ENCODE assay signal across 8 cellular contexts in genomic region chr14:85531594-85532391, GRCh38. TPM values are rescaled to one million over a fixed set of nuclear protein-coding genes. Genes with fewer than 3 reads are reported as not detected.
DNase-seq lines count a peak whose midpoint lies in the region; ATAC-seq and TF ChIP-seq lines count a peak whose summit lies in the region.

No MANE protein-coding gene starts in this region.

- TF ChIP-seq CTCF in HFF-Myc (IDR thresholded peaks at IDR 0.05; ENCODE audit: low read depth, low read length, missing control alignments) (peak; percentile 44), fibroblast of lung (conservative IDR thresholded peaks at IDR 0.05 in 1 of 2, IDR thresholded peaks at IDR 0.05 in 1 of 2; ENCODE audit: low read depth in 1 of 2, low read length in 2 of 2) (peak; percentile 37 to 43), vagina (IDR thresholded peaks at IDR 0.05) (no peak)
- no peak for TF ChIP-seq CTCF in CD8-positive, alpha-beta T cell (IDR thresholded peaks at IDR 0.05)

- TF ChIP-seq POLR2A in vagina (IDR thresholded peaks at IDR 0.05), result no peak

- H3K9me3 Mint-ChIP-seq in CD8-positive, alpha-beta T cell, result no peaks in the 10 kb centered on the region

- peak overlapping the region; percentile 80 for H2AFZ ChIP-seq in fibroblast of lung (ENCODE audit: low read length)

- DNase-seq in HFF-Myc (ENCODE audit: extremely low read depth, low read depth), result no peak
- peak; percentile 89 to 91 for DNase-seq in SJSA1 (ENCODE audit: low read depth in 1 of 2, low spot score in 2 of 2)
- DNase-seq in fibroblast of lung (ENCODE audit: low read depth in 2 of 2), result peak; percentile 73 to 86
- DNase-seq in vagina (ENCODE audit: extremely low spot score in 2 of 2), result peak in 1 of 2 donors; percentile 89
- DNase-seq in CD8-positive, alpha-beta T cell, result no peak

- peaks cover 7% of the 10 kb centered on the region for H3K4me1 Mint-ChIP-seq in CD8-positive, alpha-beta T cell (ENCODE audit: low read depth)

- H3K9ac ChIP-seq in fibroblast of lung (ENCODE audit: insufficient read depth, low read length) (peak overlapping the region; percentile 34), mucosa of stomach (ENCODE audit: low read length) (peak overlapping the region; percentile 8)

- H3K36me3 ChIP-seq in SJSA1 (peaks cover 5% of the 10 kb centered on the region), fibroblast of lung (ENCODE audit: control insufficient read depth, insufficient read depth, low read length) (no peaks in the 10 kb centered on the region), mucosa of stomach (ENCODE audit: control insufficient read depth, insufficient read depth, low read length) (no peaks in the 10 kb centered on the region), vagina (no peaks in the 10 kb centered on the region)
- no peaks in the 10 kb centered on the region for H3K36me3 ChIP-seq in CD8-positive, alpha-beta T cell (ENCODE audit: insufficient read depth, low read length)

- no peak overlapping the region for H3K4me3 Mint-ChIP-seq in CD8-positive, alpha-beta T cell

- peaks cover 64% of the 10 kb centered on the region for H3K27me3 Mint-ChIP-seq in CD8-positive, alpha-beta T cell (ENCODE audit: low read depth)

- CTCF ChIA-PET in CD8-positive, alpha-beta T cell (lab: Charles Lee), result no interaction called here

- peak overlapping the region; percentile 91 for H3K4me3 ChIP-seq in HFF-Myc (replicated peaks; ENCODE audit: low read depth, low read length)
- peak overlapping the region; percentile 83 for H3K4me3 ChIP-seq in SJSA1
- H3K4me3 ChIP-seq in fibroblast of lung (replicated peaks in 1 of 4; ENCODE audit: control extremely low read depth in 1 of 4, insufficient read depth in 1 of 4, low read depth in 3 of 4, low read length in 4 of 4), result peak overlapping the region; percentile 67 to 85 (median 76)
- H3K4me3 ChIP-seq in mucosa of stomach (ENCODE audit: low read length), result no peak overlapping the region
- peak overlapping the region; percentile 68 to 76 for H3K4me3 ChIP-seq in vagina
- no peak overlapping the region for H3K4me3 ChIP-seq in CD8-positive, alpha-beta T cell (ENCODE audit: low read depth, low read length)

- ATAC-seq in GM21381 (IDR thresholded peaks at IDR 0.05; ENCODE audit: unreplicated experiment) (no peak), HG03354 (IDR thresholded peaks at IDR 0.05; ENCODE audit: poor library complexity, severe bottlenecking, unreplicated experiment) (no peak)
- ATAC-seq in CD8-positive, alpha-beta T cell, result no peak

- no peaks in the 10 kb centered on the region for H3K9me3 ChIP-seq in SJSA1 (replicated peaks)
- no peaks in the 10 kb centered on the region for H3K9me3 ChIP-seq in fibroblast of lung (ENCODE audit: control insufficient read depth, insufficient read depth, low read depth, low read length)
- H3K9me3 ChIP-seq in mucosa of stomach (ENCODE audit: control insufficient read depth, low read length), result no peaks in the 10 kb centered on the region
- no peaks in the 10 kb centered on the region for H3K9me3 ChIP-seq in vagina
- H3K9me3 ChIP-seq in CD8-positive, alpha-beta T cell (ENCODE audit: low read length), result no peaks in the 10 kb centered on the region

- H3K36me3 Mint-ChIP-seq in CD8-positive, alpha-beta T cell, result no peaks in the 10 kb centered on the region

- no peaks in the 10 kb centered on the region for H4K20me1 ChIP-seq in fibroblast of lung (ENCODE audit: control insufficient read depth, extremely low read depth, insufficient read depth, low read length)

- H3K79me2 ChIP-seq in fibroblast of lung (ENCODE audit: control insufficient read depth, insufficient read depth, low read length), result peaks cover 7% of the 10 kb centered on the region

- peak overlapping the region; percentile 98 for H3K4me2 ChIP-seq in fibroblast of lung (ENCODE audit: extremely low read depth, insufficient read depth, low read length)

- POLR2A ChIA-PET in CD8-positive, alpha-beta T cell (lab: Charles Lee), result no interaction called here

- peaks cover 43% of the 10 kb centered on the region for H3K4me1 ChIP-seq in SJSA1 (replicated peaks)
- H3K4me1 ChIP-seq in fibroblast of lung (ENCODE audit: control insufficient read depth, extremely low read depth, insufficient read depth, low read length), result peaks cover 9% of the 10 kb centered on the region
- H3K4me1 ChIP-seq in mucosa of stomach (ENCODE audit: control insufficient read depth, insufficient read depth, low read length), result peaks cover 35% of the 10 kb centered on the region
- H3K4me1 ChIP-seq in vagina, result peaks cover 36% of the 10 kb centered on the region
- H3K4me1 ChIP-seq in CD8-positive, alpha-beta T cell (ENCODE audit: insufficient read depth, low read length), result no peaks in the 10 kb centered on the region

- intact Hi-C loops in vagina (cut with DNase I), result no loop called here
- intact Hi-C loops in CD8-positive, alpha-beta T cell (cut with DNase I, micrococcal nuclease), result no loop called here

- H3K27me3 ChIP-seq in SJSA1 (replicated peaks) (no peaks in the 10 kb centered on the region), fibroblast of lung (ENCODE audit: control insufficient read depth, insufficient read depth, low read length) (no peaks in the 10 kb centered on the region), mucosa of stomach (ENCODE audit: control insufficient read depth, insufficient read depth, low read length) (peaks cover 70% of the 10 kb centered on the region), vagina (no peaks in the 10 kb centered on the region)
- H3K27me3 ChIP-seq in CD8-positive, alpha-beta T cell (ENCODE audit: insufficient read depth, low read length), result peaks cover 5% of the 10 kb centered on the region

- H3K27ac ChIP-seq in SJSA1 (peak overlapping the region; percentile 78), fibroblast of lung (ENCODE audit: insufficient read depth, low read length) (peak overlapping the region; percentile 52), vagina (peak overlapping the region; percentile 81)
- no peak overlapping the region for H3K27ac ChIP-seq in CD8-positive, alpha-beta T cell (ENCODE audit: low read depth, low read length)

- H3K27ac Mint-ChIP-seq in CD8-positive, alpha-beta T cell, result no peak overlapping the region

RNA-seq across cellular contexts. Expression of gene FLRT2, which starts 1.8 kb away (rescaled TPM):
- 15.8 and 17.0 TPM in 2 replicates for total RNA-seq in SJSA1 (2014; rRNA removed; shearing (Covaris generic))
- total RNA-seq in fibroblast of lung (14.5 and 22.9 TPM in 2 replicates), vagina (22.8 TPM)
- 4.6 and 10.5 TPM in 2 replicates for polyA plus RNA-seq in fibroblast of lung
- 6.0 and 12.6 TPM in 2 replicates for polyA plus RNA-seq in fibroblast of lung (2012)
- polyA minus RNA-seq in fibroblast of lung (ENCODE audit: low replicate concordance), result 7.9 and 24.5 TPM in 2 replicates
- total RNA-seq in CD8-positive, alpha-beta T cell, result not detected

Comparison
In these comparisons a context has a peak if more than half of its experiments do, and no peak if none do; other contexts are left out.
1. DNase-seq: peak in SJSA1 (2 of 2) and fibroblast of lung (2 of 2); none in HFF-Myc (single experiment) and CD8-positive, alpha-beta T cell (0 of 7).
2. H3K4me3 ChIP-seq: peak in HFF-Myc (single experiment), SJSA1 (single experiment), fibroblast of lung (4 of 4) and vagina (2 of 2); none in mucosa of stomach (single experiment) and CD8-positive, alpha-beta T cell (single experiment).
3. CTCF ChIP-seq: peak in HFF-Myc (single experiment) and fibroblast of lung (2 of 2); none in vagina (0 of 3) and CD8-positive, alpha-beta T cell (single experiment).
4. RNA of gene FLRT2, which starts 1.8 kb away (total RNA-seq): 22.8 TPM in vagina (single experiment), 15.8 to 17.0 TPM in SJSA1 and 14.5 to 22.9 TPM in fibroblast of lung; not detected in CD8-positive, alpha-beta T cell; every median in the first group is over 10 times any median in the second.